Comparison of ENCODE assay signal across 2 cellular contexts in genomic region chr12:81209001-81209400, GRCh38.
TF ChIP-seq lines count a peak whose summit lies in the region.

No MANE protein-coding gene starts in this region.

TF ChIP-seq in IMR-90, 13 proteins besides CTCF, POLR2A, EP300 and RAD21:
- TF ChIP-seq CEBPB (IDR thresholded peaks at IDR 0.05; ENCODE audit: low read depth, low read length) (no peak), SMC3 (IDR thresholded peaks at IDR 0.05; ENCODE audit: low read depth, low read length) (no peak), ELK1 (IDR thresholded peaks at IDR 0.05; ENCODE audit: borderline replicate concordance, low read depth, low read length) (no peak), MXI1 (IDR thresholded peaks at IDR 0.05; ENCODE audit: borderline replicate concordance, low read depth, low read length) (no peak), RCOR1 (IDR thresholded peaks at IDR 0.05; ENCODE audit: insufficient replicate concordance, low read length) (no peak), BHLHE40 (IDR thresholded peaks at IDR 0.05; ENCODE audit: low read depth, low read length) (no peak), RFX5 (IDR thresholded peaks at IDR 0.05; ENCODE audit: low read depth, low read length) (no peak), CHD1 (IDR thresholded peaks at IDR 0.05; ENCODE audit: low read depth, low read length) (no peak), MAFK (IDR thresholded peaks at IDR 0.05; ENCODE audit: low read depth, low read length) (no peak), NFE2L2 (IDR thresholded peaks at IDR 0.05; ENCODE audit: low read depth, low read length) (no peak), MAZ (IDR thresholded peaks at IDR 0.05; ENCODE audit: borderline replicate concordance, low read depth, low read length) (no peak), FOS (IDR thresholded peaks at IDR 0.05; ENCODE audit: low read depth, low read length) (no peak)
- TF ChIP-seq, protein P1, sequence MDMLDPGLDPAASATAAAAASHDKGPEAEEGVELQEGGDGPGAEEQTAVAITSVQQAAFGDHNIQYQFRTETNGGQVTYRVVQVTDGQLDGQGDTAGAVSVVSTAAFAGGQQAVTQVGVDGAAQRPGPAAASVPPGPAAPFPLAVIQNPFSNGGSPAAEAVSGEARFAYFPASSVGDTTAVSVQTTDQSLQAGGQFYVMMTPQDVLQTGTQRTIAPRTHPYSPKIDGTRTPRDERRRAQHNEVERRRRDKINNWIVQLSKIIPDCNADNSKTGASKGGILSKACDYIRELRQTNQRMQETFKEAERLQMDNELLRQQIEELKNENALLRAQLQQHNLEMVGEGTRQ (IDR thresholded peaks at IDR 0.05; ENCODE audit: low read depth, low read length) = no peak

TF ChIP-seq in HepG2, 621 proteins besides CTCF, POLR2A, EP300 and RAD21:
- no peak for TF ChIP-seq PHF5A (CRISPR knock-in tag; IDR thresholded peaks at IDR 0.05; ENCODE audit: low read depth, unreplicated experiment)
- TF ChIP-seq, protein P2, sequence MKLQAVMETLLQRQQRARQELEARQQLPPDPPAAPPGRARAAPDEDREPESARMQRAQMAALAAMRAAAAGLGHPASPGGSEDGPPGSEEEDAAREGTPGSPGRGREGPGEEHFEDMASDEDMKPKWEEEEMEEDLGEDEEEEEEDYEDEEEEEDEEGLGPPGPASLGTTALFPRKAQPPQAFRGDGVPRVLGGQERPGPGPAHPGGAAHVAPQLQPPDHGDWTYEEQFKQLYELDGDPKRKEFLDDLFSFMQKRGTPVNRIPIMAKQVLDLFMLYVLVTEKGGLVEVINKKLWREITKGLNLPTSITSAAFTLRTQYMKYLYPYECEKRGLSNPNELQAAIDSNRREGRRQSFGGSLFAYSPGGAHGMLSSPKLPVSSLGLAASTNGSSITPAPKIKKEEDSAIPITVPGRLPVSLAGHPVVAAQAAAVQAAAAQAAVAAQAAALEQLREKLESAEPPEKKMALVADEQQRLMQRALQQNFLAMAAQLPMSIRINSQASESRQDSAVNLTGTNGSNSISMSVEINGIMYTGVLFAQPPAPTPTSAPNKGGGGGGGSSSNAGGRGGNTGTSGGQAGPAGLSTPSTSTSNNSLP (IDR thresholded peaks at IDR 0.05; ENCODE audit: low read depth, low read length) = no peak
- no peak for TF ChIP-seq YY1 (IDR thresholded peaks at IDR 0.05; ENCODE audit: insufficient read depth, insufficient replicate concordance, low read depth, low read length)
- TF ChIP-seq ZNF776 (CRISPR knock-in tag; IDR thresholded peaks at IDR 0.05) = no peak
- no peak for TF ChIP-seq ZNF570 (CRISPR knock-in tag; IDR thresholded peaks at IDR 0.05; ENCODE audit: borderline replicate concordance)
- TF ChIP-seq ZBTB38 (CRISPR knock-in tag; IDR thresholded peaks at IDR 0.05) = no peak
- no peak for TF ChIP-seq SNAPC2 (CRISPR knock-in tag; IDR thresholded peaks at IDR 0.05)
- no peak for TF ChIP-seq DR1 (CRISPR knock-in tag; IDR thresholded peaks at IDR 0.05)
